ENCODE assay signal across 18 cellular contexts in genomic region chr13:103066991-103067390, GRCh38. TPM values are rescaled to one million over a fixed set of nuclear protein-coding genes. Genes with fewer than 3 reads are reported as not detected.
DNase-seq lines count a peak whose midpoint lies in the region; ATAC-seq, FAIRE-seq and TF ChIP-seq lines count a peak whose summit lies in the region.
"Had no signal": no experiment of that assay in that cellular context is flagged by ENCODE, and none has a peak within 500 bp of the region (broad histone marks: within the 10 kb centered on the region; RNA-seq: fewer than 3 reads in every experiment).

No MANE protein-coding gene starts in this region.

- no peak overlapping the region for H3K4me3 ChIP-seq in SK-N-SH (ENCODE audit: low read depth in 2 of 2, low read length in 1 of 2)
- no peak overlapping the region for H3K4me3 ChIP-seq in K562

- no peak for FAIRE-seq in K562 (lab: Jason Lieb, UNC)
- no peak for FAIRE-seq in GM19239 (lab: Jason Lieb, UNC)
- FAIRE-seq: H1 had no signal

- no peak overlapping the region for H3K27ac Mint-ChIP-seq in activated CD4-positive, alpha-beta T cell treated with anti-CD3 and anti-CD28 coated beads, Interleukin-2, amount 10 ng/mL, durations not matched to agents 7 days and 5 days
- H3K27ac Mint-ChIP-seq: CD8-positive, alpha-beta T cell had no signal

- POLR2A ChIA-PET in SK-N-SH (lab: Yijun Ruan, JAX) (no interaction called here), K562 (lab: Yijun Ruan, JAX) (no interaction called here)
- POLR2A ChIA-PET in activated CD4-positive, alpha-beta T cell treated with anti-CD3 and anti-CD28 coated beads, Interleukin-2, amount 10 ng/mL, durations not matched to agents 7 days and 5 days (lab: Charles Lee) = no interaction called here

- CTCF ChIA-PET in SK-N-SH (lab: Yijun Ruan, JAX) (no interaction called here), K562 (lab: Yijun Ruan, JAX; ENCODE audit: low intra/inter-chr PET ratio) (no interaction called here)
- CTCF ChIA-PET in activated CD4-positive, alpha-beta T cell treated with anti-CD3 and anti-CD28 coated beads, Interleukin-2, amount 10 ng/mL, durations not matched to agents 7 days and 5 days (lab: Charles Lee) = no interaction called here

- H4K20me1 ChIP-seq in SK-N-SH (ENCODE audit: insufficient read depth) = no peaks in the 10 kb centered on the region
- H4K20me1 ChIP-seq in K562 (replicated peaks; ENCODE audit: control insufficient read depth, insufficient read depth, low read length) = no peaks in the 10 kb centered on the region

- H3K27me3 ChIP-seq in SK-N-SH (ENCODE audit: insufficient read depth) (no peaks in the 10 kb centered on the region), K562 (ENCODE audit: control insufficient read depth in 2 of 2, insufficient read depth in 2 of 2, low read length in 2 of 2) (no peaks in the 10 kb centered on the region)

- peak; percentile 28 for DNase-seq in SK-N-SH
- peak; percentile 74 for DNase-seq in NCI-H2227 (lab: John Stamatoyannopoulos, UW; ENCODE audit: unreplicated experiment)
- no peak for DNase-seq in K562 (ENCODE audit: extremely low read depth in 1 of 4, low spot score in 3 of 4)
- peak; percentile 28 for DNase-seq in retina
- no peak for DNase-seq in activated CD4-positive, alpha-beta T cell treated with anti-CD3 and anti-CD28 coated beads, Interleukin-2, amount 10 ng/mL, durations not matched to agents 7 days and 5 days
- no peak for DNase-seq in activated CD4-positive, alpha-beta T cell treated with anti-CD3 and anti-CD28 coated beads, Interleukin-2, amount 50 U/mL, for 48 hours
- no peak for DNase-seq in GM19239 (ENCODE audit: insufficient read length, low spot score)
- DNase-seq: CD8-positive, alpha-beta T cell; NCI-H1092; NCI-H2029 treated with DMSO at 0.1 percent for 48 hours; NCI-H345; RPMI8226; SW 1271 had no signal

- H3K36me3 ChIP-seq in SK-N-SH (replicated peaks in 1 of 2; ENCODE audit: control insufficient read depth in 1 of 2, insufficient read depth in 2 of 2, low read length in 1 of 2) (no peaks in the 10 kb centered on the region), K562 (ENCODE audit: control insufficient read depth, insufficient read depth, low read length) (no peaks in the 10 kb centered on the region)

- no peaks in the 10 kb centered on the region for H3K36me3 Mint-ChIP-seq in activated CD4-positive, alpha-beta T cell treated with anti-CD3 and anti-CD28 coated beads, Interleukin-2, amount 10 ng/mL, durations not matched to agents 7 days and 5 days (ENCODE audit: low read depth)
- H3K36me3 Mint-ChIP-seq: CD8-positive, alpha-beta T cell had no signal

- 19% methylated on average over 4 of the region's 4 CpGs for WGBS in SK-N-SH (ENCODE audit: low lambda C conversion rate)
- WGBS in K562 (ENCODE audit: insufficient coverage, low coverage, missing lambda C conversion rate) = 0% methylated on average over 3 of the region's 4 CpGs

- in situ Hi-C loops in K562 (cut with MboI) = no loop called here

- BruUV-seq in K562 (replicated peaks; lab: Mats Ljungman, UMichigan) = no TSS peak

- no peaks in the 10 kb centered on the region for H3F3A ChIP-seq in SK-N-SH (replicated peaks; ENCODE audit: insufficient read depth)

- H3K79me2 ChIP-seq in SK-N-SH (ENCODE audit: insufficient read depth) (no peaks in the 10 kb centered on the region), K562 (ENCODE audit: control insufficient read depth, insufficient read depth, low read length) (no peaks in the 10 kb centered on the region)

- no peak overlapping the region for H2AFZ ChIP-seq in SK-N-SH (ENCODE audit: low read depth)
- no peak overlapping the region for H2AFZ ChIP-seq in K562 (ENCODE audit: low read depth, low read length)

- H3K9me1 ChIP-seq in K562 (ENCODE audit: control insufficient read depth, insufficient read depth, low read length) = no peaks in the 10 kb centered on the region

- H3K9me3 Mint-ChIP-seq in activated CD4-positive, alpha-beta T cell treated with anti-CD3 and anti-CD28 coated beads, Interleukin-2, amount 10 ng/mL, durations not matched to agents 7 days and 5 days = no peaks in the 10 kb centered on the region

- no peak overlapping the region for H3K4me3 Mint-ChIP-seq in activated CD4-positive, alpha-beta T cell treated with anti-CD3 and anti-CD28 coated beads, Interleukin-2, amount 10 ng/mL, durations not matched to agents 7 days and 5 days
- H3K4me3 Mint-ChIP-seq: CD8-positive, alpha-beta T cell had no signal

- intact Hi-C loops in K562 (cut with micrococcal nuclease) = no loop called here

- no peaks in the 10 kb centered on the region for H3K9me2 ChIP-seq in SK-N-SH

- ATAC-seq in SK-N-SH treated with all-trans-retinoic acid at 6 μM for 48 hours (no peak), K562 (no peak)
- ATAC-seq: CD8-positive, alpha-beta T cell had no signal

- H3K9me3 ChIP-seq in SK-N-SH (no peaks in the 10 kb centered on the region), K562 (replicated peaks; ENCODE audit: control insufficient read depth, insufficient read depth, low read depth, low read length) (no peaks in the 10 kb centered on the region)

- H3K9ac ChIP-seq in SK-N-SH (no peak overlapping the region), K562 (ENCODE audit: insufficient read depth in 1 of 2, low read depth in 2 of 2, low read length in 2 of 2) (no peak overlapping the region)

- TF ChIP-seq CTCF in SK-N-SH (IDR thresholded peaks at IDR 0.05) (no peak), K562 (IDR thresholded peaks at IDR 0.05 in 2 of 3, conservative IDR thresholded peaks at IDR 0.05 in 1 of 3; ENCODE audit: insufficient read depth in 2 of 3, low read depth in 1 of 3, low read length in 3 of 3) (no peak)

- no peak for TF ChIP-seq POLR2A in K562 (conservative IDR thresholded peaks at IDR 0.05)

- no peak for TF ChIP-seq RAD21 in SK-N-SH (IDR thresholded peaks at IDR 0.05; ENCODE audit: low read length)
- no peak for TF ChIP-seq RAD21 in K562 (CRISPR knock-in tag; conservative IDR thresholded peaks at IDR 0.05 in 1 of 2, IDR thresholded peaks at IDR 0.05 in 1 of 2)

- TF ChIP-seq EP300 in SK-N-SH (IDR thresholded peaks at IDR 0.05; ENCODE audit: borderline replicate concordance in 1 of 2, low read depth in 1 of 2, low read length in 1 of 2) (no peak), K562 (IDR thresholded peaks at IDR 0.05; ENCODE audit: low read length) (no peak)

- H3K4me1 ChIP-seq in SK-N-SH (ENCODE audit: control insufficient read depth in 1 of 2, insufficient read depth in 2 of 2, low read depth in 1 of 2, low read length in 1 of 2) (no peaks in the 10 kb centered on the region), K562 (replicated peaks in 1 of 2; ENCODE audit: control insufficient read depth in 2 of 2, insufficient read depth in 2 of 2, low read length in 2 of 2) (no peaks in the 10 kb centered on the region)

- H3K27me3 Mint-ChIP-seq in activated CD4-positive, alpha-beta T cell treated with anti-CD3 and anti-CD28 coated beads, Interleukin-2, amount 10 ng/mL, durations not matched to agents 7 days and 5 days = no peaks in the 10 kb centered on the region

- H3K4me2 ChIP-seq in SK-N-SH = no peak overlapping the region
- no peak overlapping the region for H3K4me2 ChIP-seq in K562 (ENCODE audit: insufficient read depth, low read length)

- H3K27ac ChIP-seq in SK-N-SH (ENCODE audit: low read depth in 2 of 2, low read length in 1 of 2) (no peak overlapping the region), K562 (ENCODE audit: extremely low read depth, low read depth, low read length) (no peak overlapping the region)
- H3K27ac ChIP-seq: 22Rv1 had no signal

- no peaks in the 10 kb centered on the region for H3K4me1 Mint-ChIP-seq in activated CD4-positive, alpha-beta T cell treated with anti-CD3 and anti-CD28 coated beads, Interleukin-2, amount 10 ng/mL, durations not matched to agents 7 days and 5 days

TF ChIP-seq in SK-N-SH treated with all-trans-retinoic acid at 6 μM for 48 hours, 23 proteins besides CTCF, POLR2A, EP300 and RAD21 (continues in another document):
- TF ChIP-seq TOX (CRISPR knock-in tag; IDR thresholded peaks at IDR 0.05; ENCODE audit: borderline replicate concordance) (no peak), OSR1 (CRISPR knock-in tag; IDR thresholded peaks at IDR 0.05) (no peak)

TF ChIP-seq in K562, 482 proteins besides CTCF, POLR2A, EP300 and RAD21 (continues in another document):
- TF ChIP-seq FOXJ3 (CRISPR knock-in tag; IDR thresholded peaks at IDR 0.05) = no peak

RNA-seq across cellular contexts. Expression of gene SLC10A2, which starts 0.8 kb away (rescaled TPM):
- not detected in 2 replicates for polyA plus RNA-seq in SK-N-SH (2012; rRNA removed)
- not detected in 2 replicates for polyA plus RNA-seq in SK-N-SH (2012; cell fraction: cytosol; rRNA removed)
- polyA plus RNA-seq in SK-N-SH (2012; cell fraction: nucleus; rRNA removed) = not detected in 2 replicates
- not detected in 2 replicates for total RNA-seq in K562 (2011; cell fraction: chromatin; rRNA removed; ENCODE audit: low replicate concordance)
- not detected in 2 replicates for total RNA-seq in K562 (2011; cell fraction: nucleolus; rRNA removed)
- total RNA-seq in K562 (2011; cell fraction: nucleoplasm; rRNA removed) = not detected in 2 replicates
- not detected in 2 replicates for total RNA-seq in K562 (2014; rRNA removed)
- not detected in 2 replicates for total RNA-seq in K562 (2014; rRNA removed; fragmentation: Illumina TruSeq; extraction: Trizol)
- not detected in 2 replicates for total RNA-seq in K562 (2015; rRNA removed; fragmentation: Illumina TruSeq; extraction: Trizol)
- not detected in 2 replicates for total RNA-seq in K562 (2021)
- not detected in 2 replicates for polyA plus RNA-seq in K562 (2011; rRNA removed)
- polyA plus RNA-seq in K562 (2011; cell fraction: cytosol; rRNA removed) = not detected in 2 replicates
- not detected in 2 replicates for polyA plus RNA-seq in K562 (2011; cell fraction: nucleus; rRNA removed)
- not detected in 2 replicates for polyA plus RNA-seq in K562 (2012)
- polyA plus RNA-seq in K562 (2014; fragmentation: Illumina TruSeq; extraction: Trizol) = not detected in 2 replicates
- polyA plus RNA-seq in K562 (2014; fragmentation: Nextera tagmentation; extraction: Ambion mirVana) = not detected
- not detected in 2 replicates for polyA plus RNA-seq in K562 (2014; rRNA removed)
- polyA minus RNA-seq in K562 (2011; rRNA and poly(A)+ RNA removed) = not detected in 2 replicates
- polyA minus RNA-seq in K562 (2011; cell fraction: cytosol; rRNA and poly(A)+ RNA removed) = not detected in 2 replicates
- polyA minus RNA-seq in K562 (2011; cell fraction: nucleus; rRNA and poly(A)+ RNA removed) = not detected in 2 replicates
- not detected for total RNA-seq in activated CD4-positive, alpha-beta T cell treated with anti-CD3 and anti-CD28 coated beads, Interleukin-2, amount 10 ng/mL, durations not matched to agents 7 days and 5 days
- total RNA-seq: CD8-positive, alpha-beta T cell; H1; MCF 10A had no signal
- polyA plus RNA-seq: BJ, H1 had no signal

Comparison
In these comparisons a context has a peak if more than half of its experiments do, and no peak if none do; other contexts are left out.
1. DNase-seq: peak in SK-N-SH (single experiment), NCI-H2227 (single experiment) and retina (single experiment); none in K562 (0 of 4), activated CD4-positive, alpha-beta T cell treated with anti-CD3 and anti-CD28 coated beads, Interleukin-2, amount 10 ng/mL, durations not matched to agents 7 days and 5 days (single experiment), activated CD4-positive, alpha-beta T cell treated with anti-CD3 and anti-CD28 coated beads, Interleukin-2, amount 50 U/mL, for 48 hours (0 of 2) and GM19239 (single experiment).